In the genomic region with DNA sequence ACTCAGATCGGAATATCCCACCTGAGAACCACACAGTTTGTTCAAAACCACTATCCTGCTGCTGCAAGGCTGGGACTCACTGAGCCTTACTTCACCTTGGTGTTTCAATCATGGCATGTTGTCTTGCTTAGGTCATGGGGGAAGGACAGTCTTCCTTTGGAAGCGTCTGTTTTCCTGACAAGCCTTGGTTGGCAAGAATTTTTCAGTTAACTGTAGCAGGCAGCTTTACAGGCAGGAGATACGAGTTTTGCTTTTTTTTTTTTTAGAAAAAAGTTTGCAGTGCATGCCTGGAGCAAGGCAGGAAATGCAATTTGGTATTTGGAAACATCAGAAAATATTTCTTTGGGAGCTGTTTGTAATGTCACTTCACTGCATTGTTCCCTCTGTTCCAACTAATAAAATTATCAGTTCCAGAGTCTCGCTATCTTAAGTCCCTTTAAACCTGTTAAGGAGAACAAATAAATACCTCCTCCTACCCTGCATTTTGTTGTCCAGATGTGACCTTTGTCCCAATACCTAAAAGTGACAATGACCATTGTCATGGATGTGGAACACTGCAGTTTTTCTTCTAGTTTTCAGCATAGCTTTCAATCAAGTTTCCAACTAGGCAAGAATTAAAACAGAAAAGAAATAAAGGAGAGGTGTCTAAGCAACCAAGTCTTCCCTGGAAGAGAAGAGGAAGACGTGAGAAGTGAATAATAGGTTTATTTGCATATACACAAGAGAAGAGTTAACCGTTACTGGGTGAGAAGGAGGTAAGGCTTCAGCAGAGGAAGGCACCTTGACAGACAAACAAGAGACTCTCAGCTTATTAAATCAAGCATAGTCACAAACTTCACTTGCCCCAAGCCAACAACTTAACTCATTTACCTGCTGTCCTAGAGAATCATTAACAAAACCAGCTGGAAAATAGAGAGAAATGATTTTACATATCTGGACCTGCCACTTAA, we compare ENCODE assay signal across 1 cellular context.
TF ChIP-seq lines count a peak whose summit lies in the region.

No MANE protein-coding gene starts in this region.

TF ChIP-seq in SK-N-SH, 30 proteins besides CTCF, POLR2A, EP300 and RAD21 (continued from another document):
- TF ChIP-seq JUND (IDR thresholded peaks at IDR 0.05), result no peak
- TF ChIP-seq, protein P1, sequence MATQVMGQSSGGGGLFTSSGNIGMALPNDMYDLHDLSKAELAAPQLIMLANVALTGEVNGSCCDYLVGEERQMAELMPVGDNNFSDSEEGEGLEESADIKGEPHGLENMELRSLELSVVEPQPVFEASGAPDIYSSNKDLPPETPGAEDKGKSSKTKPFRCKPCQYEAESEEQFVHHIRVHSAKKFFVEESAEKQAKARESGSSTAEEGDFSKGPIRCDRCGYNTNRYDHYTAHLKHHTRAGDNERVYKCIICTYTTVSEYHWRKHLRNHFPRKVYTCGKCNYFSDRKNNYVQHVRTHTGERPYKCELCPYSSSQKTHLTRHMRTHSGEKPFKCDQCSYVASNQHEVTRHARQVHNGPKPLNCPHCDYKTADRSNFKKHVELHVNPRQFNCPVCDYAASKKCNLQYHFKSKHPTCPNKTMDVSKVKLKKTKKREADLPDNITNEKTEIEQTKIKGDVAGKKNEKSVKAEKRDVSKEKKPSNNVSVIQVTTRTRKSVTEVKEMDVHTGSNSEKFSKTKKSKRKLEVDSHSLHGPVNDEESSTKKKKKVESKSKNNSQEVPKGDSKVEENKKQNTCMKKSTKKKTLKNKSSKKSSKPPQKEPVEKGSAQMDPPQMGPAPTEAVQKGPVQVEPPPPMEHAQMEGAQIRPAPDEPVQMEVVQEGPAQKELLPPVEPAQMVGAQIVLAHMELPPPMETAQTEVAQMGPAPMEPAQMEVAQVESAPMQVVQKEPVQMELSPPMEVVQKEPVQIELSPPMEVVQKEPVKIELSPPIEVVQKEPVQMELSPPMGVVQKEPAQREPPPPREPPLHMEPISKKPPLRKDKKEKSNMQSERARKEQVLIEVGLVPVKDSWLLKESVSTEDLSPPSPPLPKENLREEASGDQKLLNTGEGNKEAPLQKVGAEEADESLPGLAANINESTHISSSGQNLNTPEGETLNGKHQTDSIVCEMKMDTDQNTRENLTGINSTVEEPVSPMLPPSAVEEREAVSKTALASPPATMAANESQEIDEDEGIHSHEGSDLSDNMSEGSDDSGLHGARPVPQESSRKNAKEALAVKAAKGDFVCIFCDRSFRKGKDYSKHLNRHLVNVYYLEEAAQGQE (IDR thresholded peaks at IDR 0.05; ENCODE audit: low read depth, low read length), result no peak
